In the genomic region with DNA sequence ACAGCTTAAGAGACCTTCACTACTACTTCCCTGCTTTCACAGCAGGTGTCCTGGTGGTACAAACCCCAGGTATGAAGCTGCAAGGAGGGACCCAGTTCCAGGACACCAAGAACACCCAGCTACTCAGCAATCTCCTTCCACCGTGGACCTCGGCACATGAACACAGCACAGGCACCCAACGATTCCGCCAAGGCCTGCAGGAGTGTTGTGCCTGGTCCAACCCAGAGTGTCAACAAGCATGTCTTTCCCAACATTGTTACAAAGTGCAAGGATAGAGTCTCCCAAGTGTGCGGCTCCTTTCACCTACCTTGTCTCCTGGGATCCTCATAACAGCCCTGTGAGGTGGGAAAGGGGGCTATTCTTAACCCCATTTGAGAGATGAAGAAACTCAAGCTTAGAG, we compare ENCODE assay signal across 16 cellular contexts. TPM values are rescaled to one million over a fixed set of nuclear protein-coding genes. Genes with fewer than 3 reads are reported as not detected.
DNase-seq lines count a peak whose midpoint lies in the region; ATAC-seq and TF ChIP-seq lines count a peak whose summit lies in the region.
"Had no signal": no experiment of that assay in that cellular context is flagged by ENCODE, and none has a peak within 500 bp of the region (broad histone marks: within the 10 kb centered on the region; RNA-seq: fewer than 3 reads in every experiment).

No MANE protein-coding gene starts in this region.

- DNase-seq in CD4-positive, alpha-beta T cell, result no peak
- DNase-seq in caudate nucleus (lab: John Stamatoyannopoulos, UW), result no peak
- no peak for DNase-seq in naive thymus-derived CD4-positive, alpha-beta T cell
- no peak for DNase-seq in UCSD-AML1 (lab: John Stamatoyannopoulos, UW; ENCODE audit: unreplicated experiment)
- DNase-seq in epidermal melanocyte (ENCODE audit: insufficient read length, low spot score), result no peak
- no peak for DNase-seq in stimulated activated CD4-positive, alpha-beta T cell treated with anti-CD3 and anti-CD28 coated beads, Interleukin-12 subunit alpha, Interleukin-12 subunit beta, amount 100 ng/mL, for 4 hours
- DNase-seq: Caco-2; DMS53; IMR-90; Kasumi-1; NCI-H1105 treated with DMSO at 0.1 percent for 48 hours; NCI-H187; NCI-H69; NK-92 treated with Interleukin-12 subunit alpha and Interleukin-12 subunit beta, amount 100 ng/mL, for 24 hours; OCI-M1 had no signal

- no peaks in the 10 kb centered on the region for H3K27me3 ChIP-seq in BLaER1 treated with 17β-estradiol and CSF1 and Interleukin-3, amounts not matched to agents 10 nM and 100 nM
- no peaks in the 10 kb centered on the region for H3K27me3 ChIP-seq in CD4-positive, alpha-beta T cell (ENCODE audit: control insufficient read depth, insufficient read depth, low read length)
- H3K27me3 ChIP-seq in naive thymus-derived CD4-positive, alpha-beta T cell (ENCODE audit: control insufficient read depth in 2 of 2, insufficient read depth in 2 of 2, low read length in 2 of 2), result no peaks in the 10 kb centered on the region

- H3K4me2 ChIP-seq in BLaER1 treated with 17β-estradiol and CSF1 and Interleukin-3, amounts not matched to agents 10 nM and 100 nM, result peak overlapping the region in 9 of 11 experiments; percentile 12 to 84 (median 68); a peak in 16 of 22 replicates

- no peak overlapping the region for H3K27ac ChIP-seq in BLaER1 treated with 17β-estradiol and CSF1 and Interleukin-3, amounts not matched to agents 10 nM and 100 nM
- no peak overlapping the region for H3K27ac ChIP-seq in CD4-positive, alpha-beta T cell (ENCODE audit: low read depth, low read length)
- peak overlapping the region; percentile 3 for H3K27ac ChIP-seq in caudate nucleus (ENCODE audit: low read depth, low read length)
- H3K27ac ChIP-seq in naive thymus-derived CD4-positive, alpha-beta T cell (ENCODE audit: low read depth, low read length), result no peak overlapping the region

- peaks cover 61 to 99% (median 90%) of the 10 kb centered on the region in 11 experiments; a peak in 21 of 22 replicates for H4K20me1 ChIP-seq in BLaER1 treated with 17β-estradiol and CSF1 and Interleukin-3, amounts not matched to agents 10 nM and 100 nM

- H3K9ac ChIP-seq in BLaER1 treated with 17β-estradiol and CSF1 and Interleukin-3, amounts not matched to agents 10 nM and 100 nM, result peak overlapping the region in 1 of 11 experiments; percentile 36; a peak in 2 of 22 replicates

- no peak overlapping the region for H3K4me3 ChIP-seq in BLaER1 treated with 17β-estradiol and CSF1 and Interleukin-3, amounts not matched to agents 10 nM and 100 nM
- H3K4me3 ChIP-seq in naive thymus-derived CD4-positive, alpha-beta T cell (ENCODE audit: low read length), result no peak overlapping the region

- H3K4me3 Mint-ChIP-seq in CD4-positive, alpha-beta T cell, result no peak overlapping the region
- H3K4me3 Mint-ChIP-seq in naive thymus-derived CD4-positive, alpha-beta T cell, result no peak overlapping the region

- peaks cover 94% of the 10 kb centered on the region for H3K36me3 Mint-ChIP-seq in CD4-positive, alpha-beta T cell (ENCODE audit: low read depth)
- peaks cover 9 to 48% (median 26%) of the 10 kb centered on the region in 5 donors for H3K36me3 Mint-ChIP-seq in naive thymus-derived CD4-positive, alpha-beta T cell

- peaks cover 97 to 100% (median 98%) of the 10 kb centered on the region in 11 experiments for H3K36me3 ChIP-seq in BLaER1 treated with 17β-estradiol and CSF1 and Interleukin-3, amounts not matched to agents 10 nM and 100 nM
- H3K36me3 ChIP-seq in naive thymus-derived CD4-positive, alpha-beta T cell (ENCODE audit: control insufficient read depth in 2 of 3, insufficient read depth in 3 of 3, low read length in 3 of 3), result peaks cover 19 to 93% (median 28%) of the 10 kb centered on the region in 3 experiments

- H3K9me3 Mint-ChIP-seq in CD4-positive, alpha-beta T cell, result no peaks in the 10 kb centered on the region
- H3K9me3 Mint-ChIP-seq in naive thymus-derived CD4-positive, alpha-beta T cell, result no peaks in the 10 kb centered on the region

- peak overlapping the region; percentile 25 for H3K27ac Mint-ChIP-seq in CD4-positive, alpha-beta T cell
- peak overlapping the region in 6 of 9 donors; percentile 12 to 78 (median 56) for H3K27ac Mint-ChIP-seq in naive thymus-derived CD4-positive, alpha-beta T cell

- H3K4me1 Mint-ChIP-seq in CD4-positive, alpha-beta T cell (ENCODE audit: low read depth), result peaks cover 64% of the 10 kb centered on the region
- peaks cover 31 to 75% (median 66%) of the 10 kb centered on the region in 7 donors for H3K4me1 Mint-ChIP-seq in naive thymus-derived CD4-positive, alpha-beta T cell

- CTCF ChIA-PET in CD4-positive, alpha-beta T cell (lab: Charles Lee), result no interaction called here
- CTCF ChIA-PET in naive thymus-derived CD4-positive, alpha-beta T cell (lab: Charles Lee), result interaction anchor here (0.6 kb wide), 1 partner anchor 414 kb away, joined by 4 read pairs; no protein-coding TSS in a partner anchor

- no peak for ATAC-seq in CD4-positive, alpha-beta T cell (ENCODE audit: poor library complexity)
- ATAC-seq in naive thymus-derived CD4-positive, alpha-beta T cell, result no peak

- no peak for TF ChIP-seq CTCF in CD4-positive, alpha-beta T cell (IDR thresholded peaks at IDR 0.05)

- POLR2A ChIA-PET in CD4-positive, alpha-beta T cell (lab: Charles Lee), result interaction anchor here (0.6 to 1.0 kb wide), 3 partner anchors 12 to 44 kb away, joined by 3 to 4 read pairs (median 3); no protein-coding TSS in a partner anchor
- POLR2A ChIA-PET in naive thymus-derived CD4-positive, alpha-beta T cell (lab: Charles Lee), result interaction anchor here (0.7 to 1.6 kb wide), 8 partner anchors 9 to 175 kb away, joined by 3 to 12 read pairs (median 4); a partner anchor contains a TSS

- intact Hi-C loops in CD4-positive, alpha-beta T cell (cut with DNase I, micrococcal nuclease), result no loop called here
- intact Hi-C loops in naive thymus-derived CD4-positive, alpha-beta T cell (cut with micrococcal nuclease), result no loop called here

- H3K4me1 ChIP-seq in BLaER1 treated with 17β-estradiol and CSF1 and Interleukin-3, amounts not matched to agents 10 nM and 100 nM, result peaks cover 30 to 72% (median 54%) of the 10 kb centered on the region in 10 experiments
- peaks cover 0 to 10% of the 10 kb centered on the region in 2 donors for H3K4me1 ChIP-seq in naive thymus-derived CD4-positive, alpha-beta T cell (ENCODE audit: control insufficient read depth in 2 of 2, insufficient read depth in 2 of 2, low read length in 2 of 2)

- H3K27me3 Mint-ChIP-seq in CD4-positive, alpha-beta T cell, result no peaks in the 10 kb centered on the region
- no peaks in the 10 kb centered on the region for H3K27me3 Mint-ChIP-seq in naive thymus-derived CD4-positive, alpha-beta T cell

- no peaks in the 10 kb centered on the region for H3K9me3 ChIP-seq in BLaER1 treated with 17β-estradiol and CSF1 and Interleukin-3, amounts not matched to agents 10 nM and 100 nM (replicated peaks in 1 of 11)
- no peaks in the 10 kb centered on the region for H3K9me3 ChIP-seq in CD4-positive, alpha-beta T cell (ENCODE audit: control insufficient read depth, low read length)
- no peaks in the 10 kb centered on the region for H3K9me3 ChIP-seq in naive thymus-derived CD4-positive, alpha-beta T cell (ENCODE audit: control insufficient read depth in 2 of 3, low read length in 3 of 3)
- H3K9me3 ChIP-seq: Caco-2 had no signal

RNA-seq across cellular contexts. Expression of a gene that starts 11.8 kb away (rescaled TPM):
- total RNA-seq in CD4-positive, alpha-beta T cell, result 10 to 100 TPM; 54.4 to 58.3 TPM
- 10 to 100 TPM; 35.9 to 61.3 (median 55.2) TPM for total RNA-seq in naive thymus-derived CD4-positive, alpha-beta T cell
- polyA plus RNA-seq in naive thymus-derived CD4-positive, alpha-beta T cell, result 10 to 100 TPM; 15.1 to 26.0 TPM

RNA-seq across cellular contexts. Expression of a gene that starts 42.0 kb away (rescaled TPM):
- 1,000 to 10,000 TPM; 1,063 to 1,072 TPM for total RNA-seq in CD4-positive, alpha-beta T cell
- 100 to 1,000 TPM in 4 of 5 experiments, 10 to 100 TPM in 1; 72.8 to 638 (median 594) TPM for total RNA-seq in naive thymus-derived CD4-positive, alpha-beta T cell
- polyA plus RNA-seq in naive thymus-derived CD4-positive, alpha-beta T cell, result 100 to 1,000 TPM; 606 to 941 TPM
